Comparison of ENCODE assay signal across 10 cellular contexts in the genomic region with DNA sequence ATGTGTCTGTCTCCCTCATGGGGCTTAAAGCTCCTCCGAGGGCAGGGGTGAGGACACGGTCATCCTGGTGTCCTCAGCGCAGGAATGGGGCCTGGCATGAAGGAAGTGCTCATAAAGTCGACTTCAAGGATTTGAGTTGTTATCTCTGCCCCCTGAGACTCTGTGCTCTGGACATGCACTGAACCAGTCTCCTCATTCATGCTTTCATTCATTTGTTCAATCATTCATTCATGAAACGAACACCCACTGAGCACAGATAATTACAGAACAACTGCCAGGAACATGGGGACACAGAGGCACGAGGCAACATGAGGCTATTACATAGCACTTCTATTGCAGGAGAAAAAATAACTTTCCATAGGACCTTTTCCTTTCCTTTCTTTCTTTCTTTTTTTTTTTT. TPM values are rescaled to one million over a fixed set of nuclear protein-coding genes. Genes with fewer than 3 reads are reported as not detected.
"Had no signal": no experiment of that assay in that cellular context is flagged by ENCODE, and none has a peak within 500 bp of the region (broad histone marks: within the 10 kb centered on the region; RNA-seq: fewer than 3 reads in every experiment).

No MANE protein-coding gene starts in this region.

- H3K36me3 ChIP-seq: HAP-1 had no signal

- H3K27ac ChIP-seq: GM23248, HL-60 had no signal

- H3K9ac ChIP-seq: GM23248 had no signal

- ATAC-seq: HCT116, HepG2 had no signal

- H3K4me3 Mint-ChIP-seq: HFFc6, IgD-negative memory B cell had no signal

- H3K4me3 ChIP-seq: GM23248, HAP-1 had no signal

- H3K4me1 ChIP-seq: HAP-1 had no signal

- H3K27ac Mint-ChIP-seq: HFFc6, IgD-negative memory B cell had no signal

- H3K9me3 Mint-ChIP-seq: HFFc6, IgD-negative memory B cell had no signal

- H3K9me3 ChIP-seq: HAP-1 had no signal

- DNase-seq: GM23248, GOT3, H7, HFFc6 had no signal

- H3K36me3 Mint-ChIP-seq: IgD-negative memory B cell had no signal

- H2AFZ ChIP-seq: GM23248 had no signal

- FAIRE-seq: HepG2 had no signal

RNA-seq across cellular contexts. Expression of a gene that starts 16.5 kb away (rescaled TPM):
- total RNA-seq: GM23248, H4, H7, HFFc6 had no signal
- polyA plus RNA-seq: IgD-negative memory B cell had no signal

RNA-seq across cellular contexts. Expression of a gene that starts 56.7 kb away (rescaled TPM):
- total RNA-seq: GM23248, HepG2, HFFc6 had no signal
- polyA plus RNA-seq: HepG2 had no signal
